In the genomic region with DNA sequence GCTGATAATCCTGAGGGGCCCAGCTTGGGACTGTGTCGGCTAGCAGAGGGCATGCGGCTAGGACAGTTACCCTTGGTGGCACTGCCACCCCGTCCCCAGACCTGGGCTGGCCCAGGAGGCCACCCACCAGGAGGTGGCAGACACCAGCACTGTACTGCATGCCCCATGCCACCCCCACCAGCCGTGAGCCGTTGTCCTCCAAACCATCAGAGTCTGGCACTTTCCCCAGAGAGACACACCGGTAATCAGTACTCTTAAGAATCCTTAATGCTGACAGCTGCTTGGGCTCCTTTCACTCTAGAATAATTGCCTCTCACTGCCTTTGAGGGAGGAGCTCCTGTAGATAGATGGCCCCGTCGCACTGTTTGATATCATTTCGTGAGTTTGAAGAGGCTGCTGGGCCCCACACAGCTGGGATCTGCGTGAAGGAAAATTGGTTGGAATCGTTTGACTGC, we compare ENCODE assay signal across 15 cellular contexts.
DNase-seq lines count a peak whose midpoint lies in the region; ATAC-seq, FAIRE-seq and TF ChIP-seq lines count a peak whose summit lies in the region.
"Had no signal": no experiment of that assay in that cellular context is flagged by ENCODE, and none has a peak within 500 bp of the region (broad histone marks: within the 10 kb centered on the region; RNA-seq: fewer than 3 reads in every experiment).

No MANE protein-coding gene starts in this region.

- no peaks in the 10 kb centered on the region for H3K27me3 ChIP-seq in sigmoid colon
- H3K27me3 ChIP-seq: ascending aorta, stomach had no signal

- TF ChIP-seq POLR2A in sigmoid colon (IDR thresholded peaks at IDR 0.05) (no peak), GM12891 (IDR thresholded peaks at IDR 0.05; ENCODE audit: low read depth, low read length) (no peak)

- no peak for TF ChIP-seq CTCF in sigmoid colon (IDR thresholded peaks at IDR 0.05)

- peaks cover 0 to 5% (median under 1%) of the 10 kb centered on the region in 4 donors for H3K4me1 ChIP-seq in sigmoid colon
- H3K4me1 ChIP-seq: ascending aorta had no signal

- intact Hi-C loops in sigmoid colon (cut with DNase I), result no loop called here

- no peak for ATAC-seq in GM21526 (IDR thresholded peaks at IDR 0.05; ENCODE audit: low FRiP score, unreplicated experiment)
- ATAC-seq: lower lobe of right lung had no signal

- TF ChIP-seq EP300 in sigmoid colon (IDR thresholded peaks at IDR 0.05), result no peak

- no peak overlapping the region for H3K4me3 ChIP-seq in sigmoid colon
- H3K4me3 ChIP-seq: ascending aorta, lower lobe of right lung, stomach had no signal

- H3K27ac ChIP-seq in sigmoid colon, result no peak overlapping the region
- H3K27ac ChIP-seq: 22Rv1, ascending aorta, C4-2B, lower lobe of right lung, stomach had no signal

- H3K9me3 ChIP-seq in sigmoid colon, result no peaks in the 10 kb centered on the region
- H3K9me3 ChIP-seq: ascending aorta, lower lobe of right lung, stomach had no signal

- H3K36me3 ChIP-seq in sigmoid colon, result peaks cover 0 to 48% (median 4%) of the 10 kb centered on the region in 4 donors

- no peak for FAIRE-seq in GM12891 (lab: Jason Lieb, UNC)

- WGBS in sigmoid colon, 2 donors, result 84 to 88% methylated on average over 11 of the region's 11 CpGs

- DNase-seq in DMS 273 (lab: John Stamatoyannopoulos, UW; ENCODE audit: unreplicated experiment) (peak; percentile 47), DMS 273 treated with DMSO at 0.1 percent for 48 hours (lab: John Stamatoyannopoulos, UW) (no peak), NCI-H2171 treated with DMSO at 0.1 percent for 48 hours (lab: John Stamatoyannopoulos, UW) (peak; percentile 92), ecto neural progenitor cell (ENCODE audit: low spot score) (peak; percentile 39), sigmoid colon (peak; percentile 58), GM12891 (ENCODE audit: insufficient read length, low spot score) (no peak), NCI-H2029 (lab: John Stamatoyannopoulos, UW) (no peak)
- DNase-seq: activated CD4-positive, alpha-beta T cell treated with anti-CD3 and anti-CD28 coated beads for 1 hour; Kasumi-1; lower lobe of right lung; stomach had no signal

TF ChIP-seq in GM12891, 5 proteins besides CTCF, POLR2A, EP300 and RAD21:
- TF ChIP-seq POLR2AphosphoS5 (IDR thresholded peaks at IDR 0.05; ENCODE audit: low read depth, low read length), result no peak
- no peak for TF ChIP-seq SPI1 (IDR thresholded peaks at IDR 0.05; ENCODE audit: low read depth, low read length)
- TF ChIP-seq POU2F2 (IDR thresholded peaks at IDR 0.05; ENCODE audit: low read depth, low read length), result no peak
- no peak for TF ChIP-seq TAF1 (IDR thresholded peaks at IDR 0.05; ENCODE audit: low read depth, low read length)
- no peak for TF ChIP-seq PAX5 (IDR thresholded peaks at IDR 0.05; ENCODE audit: insufficient read depth, low read length, severe bottlenecking)
TF ChIP-seq in GM12891: peak in this region for 0.

Comparison
In these comparisons a context has a peak if more than half of its experiments do, and no peak if none do; other contexts are left out.
1. DNase-seq: peak in DMS 273 (single experiment), NCI-H2171 treated with DMSO at 0.1 percent for 48 hours (single experiment), ecto neural progenitor cell (single experiment) and sigmoid colon (single experiment); none in DMS 273 treated with DMSO at 0.1 percent for 48 hours (single experiment), GM12891 (single experiment) and NCI-H2029 (single experiment).